Comparison of ENCODE assay signal across 10 cellular contexts in genomic region chr12:3129301-3130052, GRCh38. TPM values are rescaled to one million over a fixed set of nuclear protein-coding genes. Genes with fewer than 3 reads are reported as not detected.
DNase-seq lines count a peak whose midpoint lies in the region; ATAC-seq, FAIRE-seq and TF ChIP-seq lines count a peak whose summit lies in the region.
"Had no signal": no experiment of that assay in that cellular context is flagged by ENCODE, and none has a peak within 500 bp of the region (broad histone marks: within the 10 kb centered on the region; RNA-seq: fewer than 3 reads in every experiment).

No MANE protein-coding gene starts in this region.

- H3K4me3 ChIP-seq in astrocyte (ENCODE audit: insufficient read depth, low read depth, low read length) = no peak overlapping the region
- H3K4me3 ChIP-seq in prostate gland = no peak overlapping the region

- peaks cover 2% of the 10 kb centered on the region for H3K9me3 Mint-ChIP-seq in astrocyte (ENCODE audit: unreplicated experiment)

- H3K9me3 ChIP-seq in astrocyte (ENCODE audit: insufficient read depth, low read depth, low read length) = no peaks in the 10 kb centered on the region
- H3K9me3 ChIP-seq in prostate gland = no peaks in the 10 kb centered on the region

- H3K4me1 Mint-ChIP-seq in astrocyte (ENCODE audit: low read depth, unreplicated experiment) = peaks cover 13% of the 10 kb centered on the region

- no peak overlapping the region for H3K9ac ChIP-seq in astrocyte (ENCODE audit: low read length)

- H3K4me1 ChIP-seq in astrocyte (ENCODE audit: insufficient read depth, low read length) = peaks cover 22% of the 10 kb centered on the region
- H3K4me1 ChIP-seq in prostate gland (replicated peaks) = peaks cover 3% of the 10 kb centered on the region

- H3K27me3 ChIP-seq in astrocyte (ENCODE audit: insufficient read depth, low read length) (peaks cover 7% of the 10 kb centered on the region), prostate gland (replicated peaks; ENCODE audit: insufficient read depth) (no peaks in the 10 kb centered on the region)

- H2AFZ ChIP-seq in astrocyte (ENCODE audit: low read depth, low read length) = no peak overlapping the region

- H3K36me3 Mint-ChIP-seq in astrocyte (ENCODE audit: low read depth, unreplicated experiment) = no peaks in the 10 kb centered on the region

- H3K27ac ChIP-seq in astrocyte (ENCODE audit: low read depth, low read length) (no peak overlapping the region), prostate gland (peak overlapping the region; percentile 32 to 59)

- peaks cover 17% of the 10 kb centered on the region for H3K79me2 ChIP-seq in astrocyte (ENCODE audit: insufficient read depth, low read length)

- H3K4me3 Mint-ChIP-seq in astrocyte (ENCODE audit: unreplicated experiment) = peak overlapping the region; percentile 11

- H3K4me2 ChIP-seq in astrocyte (ENCODE audit: low read length) = peak overlapping the region; percentile 51

- H3K27ac Mint-ChIP-seq in astrocyte (ENCODE audit: unreplicated experiment) = no peak overlapping the region

- DNase-seq in activated CD4-positive, alpha-beta T cell treated with anti-CD3 and anti-CD28 coated beads for 48 hours = peak; percentile 40
- DNase-seq in activated CD4-positive, alpha-beta T cell treated with anti-CD3 and anti-CD28 coated beads, Interleukin-2, amount 50 U/mL, for 1 hour = no peak
- DNase-seq in NCI-H1092 (lab: John Stamatoyannopoulos, UW) (peak; percentile 71), astrocyte (ENCODE audit: low read depth) (peak; percentile 95), prostate gland (ENCODE audit: low spot score) (no peak)
- DNase-seq: NCI-H446 treated with DMSO at 0.1 percent for 48 hours had no signal

- peaks cover 55% of the 10 kb centered on the region for H4K20me1 ChIP-seq in astrocyte (ENCODE audit: insufficient read depth, low read length)

- no peak for TF ChIP-seq CTCF in astrocyte (IDR thresholded peaks at IDR 0.05; ENCODE audit: insufficient read depth, low read depth, low read length)
- TF ChIP-seq CTCF in prostate gland (IDR thresholded peaks at IDR 0.05) = no peak

- peaks cover 14% of the 10 kb centered on the region for H3K27me3 Mint-ChIP-seq in astrocyte (ENCODE audit: low read depth, unreplicated experiment)

- 64% methylated on average over 12 of the region's 12 CpGs for WGBS in prostate gland

- peak; percentile 85 for FAIRE-seq in astrocyte (lab: Jason Lieb, UNC)
- FAIRE-seq: endometrium had no signal

- ATAC-seq in GM19467 (IDR thresholded peaks at IDR 0.05; ENCODE audit: unreplicated experiment) = no peak
- no peak for ATAC-seq in GM21360 (IDR thresholded peaks at IDR 0.05; ENCODE audit: unreplicated experiment)
- ATAC-seq in GM21447 (IDR thresholded peaks at IDR 0.05; ENCODE audit: unreplicated experiment) = no peak

- H3K36me3 ChIP-seq in astrocyte (ENCODE audit: insufficient read depth, low read length) = no peaks in the 10 kb centered on the region
- H3K36me3 ChIP-seq in prostate gland = no peaks in the 10 kb centered on the region

- intact Hi-C loops in prostate gland (cut with DNase I) = no loop called here

- no peak for TF ChIP-seq POLR2A in prostate gland (IDR thresholded peaks at IDR 0.05)

RNA-seq across cellular contexts. Expression of gene TSPAN9, which starts 52.3 kb away (rescaled TPM):
- total RNA-seq in astrocyte (39.8 and 40.9 TPM in 2 replicates), prostate gland (10 to 100 TPM; 41.9 to 50.0 TPM)

Comparison
In these comparisons a context has a peak if more than half of its experiments do, and no peak if none do; other contexts are left out.
1. DNase-seq: peak in activated CD4-positive, alpha-beta T cell treated with anti-CD3 and anti-CD28 coated beads for 48 hours (single experiment), NCI-H1092 (single experiment) and astrocyte (single experiment); none in activated CD4-positive, alpha-beta T cell treated with anti-CD3 and anti-CD28 coated beads, Interleukin-2, amount 50 U/mL, for 1 hour (single experiment) and prostate gland (single experiment).